20 cellular contexts compared by ENCODE assay signal in the genomic region with DNA sequence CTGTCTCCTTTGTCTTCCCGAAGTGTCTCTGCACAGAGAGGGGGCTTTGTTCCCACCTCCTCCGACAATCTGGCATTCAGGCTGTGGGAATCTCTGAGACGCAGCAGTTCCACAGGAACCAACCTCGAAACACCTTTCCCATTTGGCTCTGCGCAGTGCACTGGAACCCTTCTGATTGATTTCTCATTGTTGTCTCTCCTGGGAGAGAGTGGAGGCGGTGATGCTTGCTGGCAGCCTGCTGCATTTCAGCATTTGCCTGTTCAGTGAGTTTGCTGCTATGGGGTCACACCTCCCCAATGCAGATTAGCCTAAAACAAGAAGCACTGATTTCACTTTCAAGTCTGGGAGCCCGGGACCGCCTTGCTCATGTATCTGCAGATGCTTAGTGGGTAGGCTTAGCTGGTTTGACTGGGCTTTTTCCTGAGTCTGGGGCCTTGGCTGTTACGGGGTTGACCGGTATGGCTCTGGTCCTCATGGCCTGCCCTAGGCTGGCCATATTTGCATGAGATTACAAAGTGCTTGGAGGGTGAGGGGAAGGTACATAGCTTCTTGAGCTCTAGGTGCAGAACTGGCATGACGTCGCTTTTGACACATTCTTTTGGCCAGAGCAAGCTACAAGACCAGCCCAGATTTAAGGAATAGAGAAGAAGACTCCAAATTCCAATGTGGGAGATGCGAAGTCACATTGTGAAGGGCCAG.
DNase-seq lines count a peak whose midpoint lies in the region; ATAC-seq and TF ChIP-seq lines count a peak whose summit lies in the region.
"Had no signal": no experiment of that assay in that cellular context is flagged by ENCODE, and none has a peak within 500 bp of the region (broad histone marks: within the 10 kb centered on the region; RNA-seq: fewer than 3 reads in every experiment).

No MANE protein-coding gene starts in this region.

- ATAC-seq in activated CD8-positive, alpha-beta T cell treated with anti-CD3 and anti-CD28 coated beads for 36 hours: no peak
- no peak for ATAC-seq in HG03460 (IDR thresholded peaks at IDR 0.05; ENCODE audit: unreplicated experiment)
- ATAC-seq in GM18520 (IDR thresholded peaks at IDR 0.05; ENCODE audit: unreplicated experiment): no peak
- ATAC-seq: CD8-positive, alpha-beta T cell had no signal

- no CpG with 5 or more reads among the region's 13 CpGs for WGBS in mesendoderm (ENCODE audit: extremely low coverage, insufficient coverage, low lambda C conversion rate)

- TF ChIP-seq CTCF in brain (conservative IDR thresholded peaks at IDR 0.05): no peak
- no peak for TF ChIP-seq CTCF in activated CD8-positive, alpha-beta T cell treated with anti-CD3 and anti-CD28 coated beads for 36 hours (IDR thresholded peaks at IDR 0.05)

- H3K27ac Mint-ChIP-seq in brain: peak overlapping the region in 3 of 5 experiments; percentile 61 to 88 (median 79)
- no peak overlapping the region for H3K27ac Mint-ChIP-seq in activated CD8-positive, alpha-beta T cell treated with anti-CD3 and anti-CD28 coated beads for 36 hours
- H3K27ac Mint-ChIP-seq: CD8-positive, alpha-beta T cell had no signal

- H2BK120ac ChIP-seq in mesendoderm (ENCODE audit: low read depth, low read length): no peak overlapping the region

- no peak overlapping the region for H2BK5ac ChIP-seq in mesendoderm (ENCODE audit: low read length)

- no peaks in the 10 kb centered on the region for H3K36me3 Mint-ChIP-seq in brain
- no peaks in the 10 kb centered on the region for H3K36me3 Mint-ChIP-seq in activated CD8-positive, alpha-beta T cell treated with anti-CD3 and anti-CD28 coated beads for 36 hours (ENCODE audit: low read depth)
- H3K36me3 Mint-ChIP-seq: CD8-positive, alpha-beta T cell had no signal

- H3K23ac ChIP-seq in mesendoderm (ENCODE audit: low read length): peak overlapping the region; percentile 6

- H3K4me3 Mint-ChIP-seq in brain: no peak overlapping the region
- H3K4me3 Mint-ChIP-seq in activated CD8-positive, alpha-beta T cell treated with anti-CD3 and anti-CD28 coated beads for 36 hours: no peak overlapping the region
- H3K4me3 Mint-ChIP-seq: CD8-positive, alpha-beta T cell had no signal

- H2AK5ac ChIP-seq in mesendoderm (ENCODE audit: low read length): peak overlapping the region; percentile 50

- peaks cover 43% of the 10 kb centered on the region for H3K4me1 Mint-ChIP-seq in brain
- no peaks in the 10 kb centered on the region for H3K4me1 Mint-ChIP-seq in activated CD8-positive, alpha-beta T cell treated with anti-CD3 and anti-CD28 coated beads for 36 hours (ENCODE audit: low read depth)

- no peak overlapping the region for H3K27ac ChIP-seq in mesendoderm (ENCODE audit: low read depth, low read length)
- H3K27ac ChIP-seq: BLaER1, GM23248 had no signal

- H3K79me1 ChIP-seq in mesendoderm (ENCODE audit: low read length): no peaks in the 10 kb centered on the region

- CTCF ChIA-PET in activated CD8-positive, alpha-beta T cell treated with anti-CD3 and anti-CD28 coated beads for 36 hours (lab: Charles Lee): no interaction called here

- intact Hi-C loops in activated CD8-positive, alpha-beta T cell treated with anti-CD3 and anti-CD28 coated beads for 36 hours (cut with micrococcal nuclease): no loop called here

- DNase-seq in NCI-H2171 treated with DMSO at 0.1 percent for 48 hours (lab: John Stamatoyannopoulos, UW) (peak; percentile 9), NCI-H2171 (lab: John Stamatoyannopoulos, UW) (no peak), mesendoderm (peak; percentile 84), NOMO-1 (lab: John Stamatoyannopoulos, UW; ENCODE audit: unreplicated experiment in 2 of 2) (no peak)
- no peak for DNase-seq in activated CD8-positive, alpha-beta T cell treated with anti-CD3 and anti-CD28 coated beads for 36 hours
- DNase-seq: CD8-positive, alpha-beta T cell; DMS79; GM23248; IMR-90; Karpas-422; MG63; NCI-H1105; NCI-H1694; NCI-H82; Right ventricle myocardium superior; SK-N-SH had no signal

- POLR2A ChIA-PET in activated CD8-positive, alpha-beta T cell treated with anti-CD3 and anti-CD28 coated beads for 36 hours (lab: Charles Lee): no interaction called here

- H3K56ac ChIP-seq in mesendoderm (ENCODE audit: low read length): peak overlapping the region; percentile 54

- H3K4me2 ChIP-seq in mesendoderm (ENCODE audit: low read length): no peak overlapping the region
- H3K4me2 ChIP-seq: BLaER1, SK-N-SH had no signal

- no peak overlapping the region for H4K8ac ChIP-seq in mesendoderm (ENCODE audit: low read depth, low read length)

- peak overlapping the region; percentile 22 for H3K9ac ChIP-seq in mesendoderm (ENCODE audit: low read length)
- H3K9ac ChIP-seq: BLaER1, GM23248, SK-N-SH had no signal

- no peaks in the 10 kb centered on the region for H3K27me3 ChIP-seq in mesendoderm (ENCODE audit: insufficient read depth, low read length, poor library complexity)
- H3K27me3 ChIP-seq: BLaER1, MG63 had no signal

- H3K36me3 ChIP-seq in mesendoderm (ENCODE audit: control insufficient read depth, insufficient read depth, low read length): no peaks in the 10 kb centered on the region
- H3K36me3 ChIP-seq: BLaER1, MG63 had no signal

- H3K18ac ChIP-seq in mesendoderm (ENCODE audit: low read length): no peak overlapping the region

- no peak overlapping the region for H3K4ac ChIP-seq in mesendoderm (ENCODE audit: low read depth, low read length)

- no peak overlapping the region for H3K4me3 ChIP-seq in mesendoderm (ENCODE audit: low read length)
- H3K4me3 ChIP-seq: BLaER1, GM23248, MG63 had no signal

- H3K27me3 Mint-ChIP-seq in brain: peaks cover 12% of the 10 kb centered on the region
- peaks cover 15% of the 10 kb centered on the region for H3K27me3 Mint-ChIP-seq in activated CD8-positive, alpha-beta T cell treated with anti-CD3 and anti-CD28 coated beads for 36 hours

- H4K5ac ChIP-seq in mesendoderm (ENCODE audit: low read length): no peak overlapping the region

- H3K79me2 ChIP-seq in mesendoderm (ENCODE audit: control insufficient read depth, insufficient read depth, low read length): no peaks in the 10 kb centered on the region

- no peak overlapping the region for H2BK15ac ChIP-seq in mesendoderm (replicated peaks; ENCODE audit: low read depth)

- H3K9me3 Mint-ChIP-seq in brain: no peaks in the 10 kb centered on the region
- H3K9me3 Mint-ChIP-seq in activated CD8-positive, alpha-beta T cell treated with anti-CD3 and anti-CD28 coated beads for 36 hours: no peaks in the 10 kb centered on the region
- H3K9me3 Mint-ChIP-seq: CD8-positive, alpha-beta T cell had no signal

- peaks cover 18% of the 10 kb centered on the region for H3K4me1 ChIP-seq in mesendoderm (ENCODE audit: control insufficient read depth, low read depth, low read length)

Comparison
In these comparisons a context has a peak if more than half of its experiments do, and no peak if none do; other contexts are left out.
1. DNase-seq: peak in NCI-H2171 treated with DMSO at 0.1 percent for 48 hours (single experiment) and mesendoderm (single experiment); none in NCI-H2171 (single experiment), activated CD8-positive, alpha-beta T cell treated with anti-CD3 and anti-CD28 coated beads for 36 hours (single experiment) and NOMO-1 (0 of 2).